1 cellular context compared by ENCODE assay signal in genomic region chr9:92345582-92345981, GRCh38.
TF ChIP-seq lines count a peak whose summit lies in the region.

No MANE protein-coding gene starts in this region.

TF ChIP-seq in HepG2, 621 proteins besides CTCF, POLR2A, EP300 and RAD21:
- TF ChIP-seq KLF15 (CRISPR knock-in tag; IDR thresholded peaks at IDR 0.05; ENCODE audit: borderline replicate concordance) (no peak), ZFP37 (CRISPR knock-in tag; IDR thresholded peaks at IDR 0.05; ENCODE audit: borderline replicate concordance) (no peak), MAFK (conservative IDR thresholded peaks at IDR 0.05 in 1 of 2, IDR thresholded peaks at IDR 0.05 in 1 of 2; ENCODE audit: low read length in 2 of 2) (peak; percentile 24 to 59; a peak in 2 of 4 replicates), MAFF (IDR thresholded peaks at IDR 0.05; ENCODE audit: low read depth, low read length) (peak; percentile 25; the same call in 1 of the 2 replicates)
